In genomic region chr10:38094923-38095574, GRCh38 we compare ENCODE assay signal across 8 cellular contexts. TPM values are rescaled to one million over a fixed set of nuclear protein-coding genes. Genes with fewer than 3 reads are reported as not detected.
DNase-seq lines count a peak whose midpoint lies in the region; ATAC-seq and TF ChIP-seq lines count a peak whose summit lies in the region.

No MANE protein-coding gene starts in this region.

- H3K4me3 Mint-ChIP-seq in naive B cell: peak overlapping the region; percentile 88 to 97 (median 94)

- no peaks in the 10 kb centered on the region for H4K20me1 ChIP-seq in KMS-11 (ENCODE audit: insufficient read depth)

- DNase-seq in BJ (ENCODE audit: low read depth): no peak
- DNase-seq in coronary artery (ENCODE audit: low spot score): no peak
- no peak for DNase-seq in naive B cell
- no peak for DNase-seq in NCI-H69 (lab: John Stamatoyannopoulos, UW)
- no peak for DNase-seq in NCI-H1436 (lab: John Stamatoyannopoulos, UW)

- H3K4me1 Mint-ChIP-seq in naive B cell: peaks cover 19 to 27% (median 23%) of the 10 kb centered on the region in 3 donors

- peak overlapping the region; percentile 87 for H2AFZ ChIP-seq in KMS-11 (ENCODE audit: low read depth)

- H3K9ac ChIP-seq in KMS-11: peak overlapping the region; percentile 93

- H3K27me3 ChIP-seq in BJ (ENCODE audit: control insufficient read depth, insufficient read depth, low read length) (no peaks in the 10 kb centered on the region), KMS-11 (ENCODE audit: insufficient read depth, low read depth) (no peaks in the 10 kb centered on the region)

- CTCF ChIA-PET in BJ (lab: Yijun Ruan, JAX): interaction anchor here (1.1 kb wide), 1 partner anchor 118 kb away, joined by 3 read pairs; no protein-coding TSS in a partner anchor

- H3K4me1 ChIP-seq in KMS-11 (ENCODE audit: low read depth, poor library complexity, severe bottlenecking): peaks cover 3% of the 10 kb centered on the region

- peaks cover 2% of the 10 kb centered on the region; the same call in 1 of the 2 replicates for H3K36me3 ChIP-seq in BJ (ENCODE audit: control insufficient read depth, insufficient read depth, low read length)
- H3K36me3 ChIP-seq in KMS-11 (ENCODE audit: insufficient read depth): peaks cover 5% of the 10 kb centered on the region; the same call in 1 of the 2 replicates

- peaks cover 34 to 36% of the 10 kb centered on the region in 2 donors for H3K36me3 Mint-ChIP-seq in naive B cell

- peak overlapping the region in 5 of 6 donors; percentile 91 to 96 (median 96) for H3K27ac Mint-ChIP-seq in naive B cell

- H3K9me3 Mint-ChIP-seq in naive B cell: peaks cover 0 to 6% (median 0%) of the 10 kb centered on the region in 7 donors

- ATAC-seq in naive B cell (ENCODE audit: low read depth in 2 of 2) (no peak), HG03039 (IDR thresholded peaks at IDR 0.05; ENCODE audit: unreplicated experiment) (no peak), GM18520 (IDR thresholded peaks at IDR 0.05; ENCODE audit: unreplicated experiment) (no peak)

- peak overlapping the region; percentile 88 for H3K4me2 ChIP-seq in KMS-11

- H3K4me3 ChIP-seq in BJ (ENCODE audit: low read depth, low read length) (peak overlapping the region; percentile 78), KMS-11 (IDR thresholded peaks at IDR 0.05; ENCODE audit: insufficient read depth, low read depth, low read length) (no peak overlapping the region), coronary artery (peak overlapping the region; percentile 98)

- peak overlapping the region; percentile 65 for H3K27ac ChIP-seq in KMS-11
- H3K27ac ChIP-seq in coronary artery: peak overlapping the region; percentile 88 to 92

- no peak for TF ChIP-seq CTCF in BJ (IDR thresholded peaks at IDR 0.05; ENCODE audit: insufficient read depth, low read depth, low read length)
- no peak for TF ChIP-seq CTCF in KMS-11 (conservative IDR thresholded peaks at IDR 0.05; ENCODE audit: low read depth, low read length)
- no peak for TF ChIP-seq CTCF in coronary artery (IDR thresholded peaks at IDR 0.05)

- H3K79me2 ChIP-seq in KMS-11 (ENCODE audit: insufficient read depth, low read depth): peaks cover 8% of the 10 kb centered on the region; the same call in 1 of the 2 replicates

- H3K27me3 Mint-ChIP-seq in naive B cell: no peaks in the 10 kb centered on the region

- POLR2A ChIA-PET in BJ (lab: Charles Lee): no interaction called here

RNA-seq across cellular contexts. Expression of gene ZNF37A, which starts 0.9 kb away (rescaled TPM):
- polyA plus RNA-seq in BJ (2011; rRNA removed) (6.2 and 8.2 TPM in 2 replicates), naive B cell (ENCODE audit: low read depth in 6 of 6) (1 to 10 TPM; 2.3 to 5.0 (median 4.0) TPM)
- 19.7 and 21.9 TPM in 2 replicates for polyA minus RNA-seq in BJ (2011; rRNA and poly(A)+ RNA removed)
